Comparison of ENCODE assay signal across 9 cellular contexts in genomic region chr19:41646589-41647204, GRCh38. TPM values are rescaled to one million over a fixed set of nuclear protein-coding genes. Genes with fewer than 3 reads are reported as not detected.
A peak's percentile ranks its signal among the peaks of the same experiment; 100 is the strongest.
DNase-seq lines count a peak whose midpoint lies in the region; ATAC-seq, FAIRE-seq and TF ChIP-seq lines count a peak whose summit lies in the region.
"Had no signal": no experiment of that assay in that cellular context is flagged by ENCODE, and none has a peak within 500 bp of the region (broad histone marks: within the 10 kb centered on the region; RNA-seq: fewer than 3 reads in every experiment).

No MANE protein-coding gene starts in this region.

- POLR2A ChIA-PET in OCI-LY7 (lab: Charles Lee): interaction anchor here (0.7 kb wide), 1 partner anchor 12 kb away, joined by 3 read pairs; no protein-coding TSS in a partner anchor
- POLR2A ChIA-PET in GM12878 (lab: Charles Lee): no interaction called here

- no peak for TF ChIP-seq RAD21 in GM12878 (IDR thresholded peaks at IDR 0.05; ENCODE audit: insufficient read depth, low read depth, low read length)

- no peak overlapping the region for H3K4me3 ChIP-seq in OCI-LY7 (ENCODE audit: low read depth, low read length, poor library complexity, severe bottlenecking)
- no peak overlapping the region for H3K4me3 ChIP-seq in GM12878

- no peak overlapping the region for H3K27ac ChIP-seq in OCI-LY7 (ENCODE audit: low read depth, low read length, poor library complexity, severe bottlenecking)
- H3K27ac ChIP-seq in GM12878 (ENCODE audit: control insufficient read depth, insufficient read depth): no peak overlapping the region

- H3K9me3 ChIP-seq in OCI-LY7 (ENCODE audit: low read length) (no peaks in the 10 kb centered on the region), GM12878 (replicated peaks; ENCODE audit: control insufficient read depth, insufficient read depth, low read length) (no peaks in the 10 kb centered on the region)

- no TSS peak for BruUV-seq in OCI-LY7 (replicated peaks; lab: Mats Ljungman, UMichigan)
- no TSS peak for BruUV-seq in GM12878 (replicated peaks; lab: Mats Ljungman, UMichigan)

- TF ChIP-seq CTCF in OCI-LY7 (conservative IDR thresholded peaks at IDR 0.05; ENCODE audit: low read length) (peak; percentile 82), GM12878 (IDR thresholded peaks at IDR 0.05 in 2 of 3, conservative IDR thresholded peaks at IDR 0.05 in 1 of 3; ENCODE audit: control insufficient read depth in 2 of 3, extremely low read depth in 1 of 3, insufficient read depth in 1 of 3, low read depth in 3 of 3, low read length in 3 of 3) (peak; percentile 27 to 59 (median 54))

- no peaks in the 10 kb centered on the region; a peak in 1 of 4 replicates for H3K27me3 ChIP-seq in GM12878 (replicated peaks in 1 of 2; ENCODE audit: control insufficient read depth in 2 of 2, insufficient read depth in 2 of 2, low read length in 1 of 2)

- 48% methylated on average over 14 of the region's 14 CpGs for WGBS in GM12878 (ENCODE audit: insufficient coverage, insufficient replicate concordance, low lambda C conversion rate, missing lambda C conversion rate)

- no peaks in the 10 kb centered on the region for H3K9me2 ChIP-seq in OCI-LY7 (ENCODE audit: insufficient read depth, low read length)

- RAD21 ChIA-PET in GM12878 (lab: Charles Lee; ENCODE audit: unreplicated experiment): interaction anchor here (1.2 kb wide), 1 partner anchor 10 kb away, joined by 8 read pairs; no protein-coding TSS in a partner anchor

- H3K79me2 ChIP-seq in OCI-LY7 (ENCODE audit: insufficient read depth, low read depth, low read length): no peaks in the 10 kb centered on the region
- H3K79me2 ChIP-seq in GM12878 (ENCODE audit: control insufficient read depth, insufficient read depth, low read length): no peaks in the 10 kb centered on the region

- no peak overlapping the region for H3K9ac ChIP-seq in GM12878 (ENCODE audit: control insufficient read depth, insufficient read depth, low read length)

- no peak overlapping the region for H3K4me3 Mint-ChIP-seq in activated T-helper 2 cell treated with anti-CD3 and anti-CD28 coated beads, Interferon-gamma antibody, Interleukin-2, Interleukin-4, amounts not matched to agents 10 μg/mL and 5 μg/mL and 100 μg/mL, durations not matched to agents 14 hours and 24 hours and 36 hours (ENCODE audit: low read depth)
- H3K4me3 Mint-ChIP-seq: dendritic cell treated with granulocyte-macrophage colony-stimulating factor and Interleukin-4, amounts not matched to agents 40 ng/mL and 50 ng/mL, for 4 days had no signal

- H3K4me2 ChIP-seq in OCI-LY7 (ENCODE audit: low read length): no peak overlapping the region
- no peak overlapping the region for H3K4me2 ChIP-seq in GM12878 (ENCODE audit: control insufficient read depth, insufficient read depth)

- FAIRE-seq in GM12878 (lab: Jason Lieb, UNC): no peak
- FAIRE-seq in H54 (lab: Jason Lieb, UNC): no peak

- no peaks in the 10 kb centered on the region for H3K36me3 Mint-ChIP-seq in activated T-helper 2 cell treated with anti-CD3 and anti-CD28 coated beads, Interferon-gamma antibody, Interleukin-2, Interleukin-4, amounts not matched to agents 10 μg/mL and 5 μg/mL and 100 μg/mL, durations not matched to agents 14 hours and 24 hours and 36 hours (ENCODE audit: low read depth)

- H3K4me1 ChIP-seq in OCI-LY7 (ENCODE audit: insufficient read depth, low read length, poor library complexity, severe bottlenecking): no peaks in the 10 kb centered on the region
- H3K4me1 ChIP-seq in GM12878 (ENCODE audit: control insufficient read depth, insufficient read depth, low read length): no peaks in the 10 kb centered on the region

- intact Hi-C loops in OCI-LY7 (cut with micrococcal nuclease; ENCODE audit: unreplicated experiment): no loop called here
- intact Hi-C loops in GM12878 (cut with micrococcal nuclease; ENCODE audit: unreplicated experiment): no loop called here
- intact Hi-C loops in activated T-helper 2 cell treated with anti-CD3 and anti-CD28 coated beads, Interferon-gamma antibody, Interleukin-2, Interleukin-4, amounts not matched to agents 10 μg/mL and 5 μg/mL and 100 μg/mL, durations not matched to agents 14 hours and 24 hours and 36 hours (cut with micrococcal nuclease): no loop called here

- TF ChIP-seq EP300 in GM12878 (IDR thresholded peaks at IDR 0.05; ENCODE audit: borderline replicate concordance in 1 of 2, control insufficient read depth in 1 of 2, low read depth in 2 of 2, low read length in 2 of 2): no peak

- H3K27me3 Mint-ChIP-seq in activated T-helper 2 cell treated with anti-CD3 and anti-CD28 coated beads, Interferon-gamma antibody, Interleukin-2, Interleukin-4, amounts not matched to agents 10 μg/mL and 5 μg/mL and 100 μg/mL, durations not matched to agents 14 hours and 24 hours and 36 hours (ENCODE audit: low read depth): peaks cover 15% of the 10 kb centered on the region

- in situ Hi-C loops in GM12878 (cut with MboI): no loop called here

- ATAC-seq in GM12878 (no peak), GM18498 (IDR thresholded peaks at IDR 0.05; ENCODE audit: unreplicated experiment) (no peak)

- DNase-seq in GF-D8 (lab: John Stamatoyannopoulos, UW): peak; percentile 6
- peak; percentile 33 for DNase-seq in OCI-LY7 (ENCODE audit: low spot score)
- DNase-seq in GM12878 (ENCODE audit: low read depth, low spot score): no peak
- DNase-seq in stimulated activated CD4-positive, alpha-beta T cell treated with anti-CD3 and anti-CD28 coated beads, Interleukin-12 subunit alpha, Interleukin-12 subunit beta, amount 100 ng/mL, for 24 hours (ENCODE audit: low read depth in 2 of 2): peak; percentile 25 to 53
- DNase-seq in NCI-H1092 treated with DMSO at 0.1 percent for 48 hours (lab: John Stamatoyannopoulos, UW): no peak
- DNase-seq in H54 (ENCODE audit: insufficient read length, low spot score): no peak
- no peak for DNase-seq in activated T-helper 2 cell treated with anti-CD3 and anti-CD28 coated beads, Interferon-gamma antibody, Interleukin-2, Interleukin-4, amounts not matched to agents 10 μg/mL and 5 μg/mL and 100 μg/mL, durations not matched to agents 14 hours and 24 hours and 36 hours (ENCODE audit: low spot score)

- TF ChIP-seq POLR2A in GM12878 (IDR thresholded peaks at IDR 0.05; ENCODE audit: low read depth, low read length) (no peak), H54 (IDR thresholded peaks at IDR 0.05; ENCODE audit: low read depth, low read length) (no peak)

- H2AFZ ChIP-seq in OCI-LY7 (ENCODE audit: low read length) (no peak overlapping the region), GM12878 (ENCODE audit: control insufficient read depth, low read depth, low read length) (no peak overlapping the region)

- SMC1A ChIA-PET in GM12878 (lab: Charles Lee; ENCODE audit: uncharacterized antibody, unreplicated experiment): interaction anchor here (0.6 kb wide), 1 partner anchor 104 kb away, joined by 3 read pairs; no protein-coding TSS in a partner anchor

- H3K27ac Mint-ChIP-seq in activated T-helper 2 cell treated with anti-CD3 and anti-CD28 coated beads, Interferon-gamma antibody, Interleukin-2, Interleukin-4, amounts not matched to agents 10 μg/mL and 5 μg/mL and 100 μg/mL, durations not matched to agents 14 hours and 24 hours and 36 hours: no peak overlapping the region
- H3K27ac Mint-ChIP-seq: dendritic cell treated with granulocyte-macrophage colony-stimulating factor and Interleukin-4, amounts not matched to agents 40 ng/mL and 50 ng/mL, for 4 days had no signal

- no peaks in the 10 kb centered on the region for H3K9me3 Mint-ChIP-seq in activated T-helper 2 cell treated with anti-CD3 and anti-CD28 coated beads, Interferon-gamma antibody, Interleukin-2, Interleukin-4, amounts not matched to agents 10 μg/mL and 5 μg/mL and 100 μg/mL, durations not matched to agents 14 hours and 24 hours and 36 hours
- H3K9me3 Mint-ChIP-seq: dendritic cell treated with granulocyte-macrophage colony-stimulating factor and Interleukin-4, amounts not matched to agents 40 ng/mL and 50 ng/mL, for 4 days had no signal

- CTCF ChIA-PET in OCI-LY7 (lab: Charles Lee; ENCODE audit: unreplicated experiment): no interaction called here
- CTCF ChIA-PET in GM12878 (lab: Yijun Ruan, JAX): interaction anchor here (0.7 to 2.9 kb wide), 13 partner anchors 9 to 147 kb away, joined by 3 to 18 read pairs (median 5); no protein-coding TSS in a partner anchor

- H3K36me3 ChIP-seq in OCI-LY7 (ENCODE audit: insufficient read depth, low read length) (no peaks in the 10 kb centered on the region), GM12878 (ENCODE audit: control insufficient read depth in 2 of 2, insufficient read depth in 2 of 2, low read length in 1 of 2) (no peaks in the 10 kb centered on the region)

- no peaks in the 10 kb centered on the region for H3K4me1 Mint-ChIP-seq in activated T-helper 2 cell treated with anti-CD3 and anti-CD28 coated beads, Interferon-gamma antibody, Interleukin-2, Interleukin-4, amounts not matched to agents 10 μg/mL and 5 μg/mL and 100 μg/mL, durations not matched to agents 14 hours and 24 hours and 36 hours (ENCODE audit: low read depth)

- no peaks in the 10 kb centered on the region for H4K20me1 ChIP-seq in OCI-LY7 (ENCODE audit: insufficient read depth, low read length)
- no peaks in the 10 kb centered on the region for H4K20me1 ChIP-seq in GM12878 (ENCODE audit: control insufficient read depth, insufficient read depth)

RNA-seq across cellular contexts. Expression of gene CEACAM4, which starts 19.8 kb away (rescaled TPM):
- not detected in 2 replicates for total RNA-seq in OCI-LY7 (2014; rRNA removed; shearing (Covaris generic))
- total RNA-seq in OCI-LY7 (2022) (not detected in 2 replicates), GM12878 (2014; rRNA removed) (not detected in 2 replicates), GM12878 (2014; rRNA removed; fragmentation: Illumina TruSeq; extraction: Trizol) (not detected in 2 replicates), GM12878 (2021) (not detected in 2 replicates)
- not detected in 2 replicates for total RNA-seq in GM12878 (2013; cell fraction: nucleolus; rRNA removed)
- not detected for polyA plus RNA-seq in GM12878 (2011; ENCODE audit: low read depth)
- polyA plus RNA-seq in GM12878 (2011; rRNA removed) (not detected in 2 replicates), GM12878 (2014; fragmentation: Illumina TruSeq; extraction: Trizol) (not detected in 2 replicates), GM12878 (2014; fragmentation: Nextera tagmentation; extraction: Ambion mirVana) (not detected), GM12878 (2014; rRNA removed) (not detected in 2 replicates), GM12878 (2016; fragmentation: Nextera tagmentation; extraction: Ambion mirVana) (not detected)
- polyA plus RNA-seq in GM12878 (2011; cell fraction: cytosol; rRNA removed): not detected in 2 replicates
- polyA plus RNA-seq in GM12878 (2011; cell fraction: nucleus; rRNA removed): not detected in 2 replicates
- polyA plus RNA-seq in GM12878 (2012): not detected in 2 replicates
- polyA minus RNA-seq in GM12878 (2011; rRNA and poly(A)+ RNA removed): 0.82 TPM in 1 of 2 replicates, not detected in the other
- not detected in 2 replicates for polyA minus RNA-seq in GM12878 (2011; cell fraction: cytosol; rRNA and poly(A)+ RNA removed)
- not detected in 2 replicates for polyA minus RNA-seq in GM12878 (2011; cell fraction: nucleus; rRNA and poly(A)+ RNA removed)
- total RNA-seq in activated T-helper 2 cell treated with anti-CD3 and anti-CD28 coated beads, Interferon-gamma antibody, Interleukin-2, Interleukin-4, amounts not matched to agents 10 μg/mL and 5 μg/mL and 100 μg/mL, durations not matched to agents 14 hours and 24 hours and 36 hours: not detected in 2 replicates

RNA-seq across cellular contexts. Expression of gene CEACAM7, which starts 41.4 kb away (rescaled TPM):
- total RNA-seq in OCI-LY7 (2014; rRNA removed; shearing (Covaris generic)): not detected in 2 replicates
- total RNA-seq in OCI-LY7 (2022): not detected in 2 replicates
- not detected in 2 replicates for total RNA-seq in GM12878 (2013; cell fraction: nucleolus; rRNA removed)
- total RNA-seq in GM12878 (2014; rRNA removed): not detected in 2 replicates
- total RNA-seq in GM12878 (2014; rRNA removed; fragmentation: Illumina TruSeq; extraction: Trizol): not detected in 2 replicates
- not detected in 2 replicates for total RNA-seq in GM12878 (2021)
- polyA plus RNA-seq in GM12878 (2011; ENCODE audit: low read depth): not detected
- not detected in 2 replicates for polyA plus RNA-seq in GM12878 (2011; rRNA removed)
- not detected in 2 replicates for polyA plus RNA-seq in GM12878 (2011; cell fraction: cytosol; rRNA removed)
- polyA plus RNA-seq in GM12878 (2011; cell fraction: nucleus; rRNA removed): not detected in 2 replicates
- not detected in 2 replicates for polyA plus RNA-seq in GM12878 (2012)
- not detected in 2 replicates for polyA plus RNA-seq in GM12878 (2014; fragmentation: Illumina TruSeq; extraction: Trizol)
- polyA plus RNA-seq in GM12878 (2014; fragmentation: Nextera tagmentation; extraction: Ambion mirVana): not detected
- polyA plus RNA-seq in GM12878 (2014; rRNA removed): not detected in 2 replicates
- not detected for polyA plus RNA-seq in GM12878 (2016; fragmentation: Nextera tagmentation; extraction: Ambion mirVana)
- polyA minus RNA-seq in GM12878 (2011; rRNA and poly(A)+ RNA removed): not detected in 2 replicates
- not detected in 2 replicates for polyA minus RNA-seq in GM12878 (2011; cell fraction: cytosol; rRNA and poly(A)+ RNA removed)
- polyA minus RNA-seq in GM12878 (2011; cell fraction: nucleus; rRNA and poly(A)+ RNA removed): not detected in 2 replicates
- total RNA-seq in activated T-helper 2 cell treated with anti-CD3 and anti-CD28 coated beads, Interferon-gamma antibody, Interleukin-2, Interleukin-4, amounts not matched to agents 10 μg/mL and 5 μg/mL and 100 μg/mL, durations not matched to agents 14 hours and 24 hours and 36 hours: not detected in 2 replicates

Comparison
In these comparisons a context has a peak if more than half of its experiments do, and no peak if none do; other contexts are left out.
1. DNase-seq: peak in GF-D8 (single experiment), OCI-LY7 (single experiment) and stimulated activated CD4-positive, alpha-beta T cell treated with anti-CD3 and anti-CD28 coated beads, Interleukin-12 subunit alpha, Interleukin-12 subunit beta, amount 100 ng/mL, for 24 hours (2 of 2); none in GM12878 (single experiment), NCI-H1092 treated with DMSO at 0.1 percent for 48 hours (single experiment), H54 (single experiment) and activated T-helper 2 cell treated with anti-CD3 and anti-CD28 coated beads, Interferon-gamma antibody, Interleukin-2, Interleukin-4, amounts not matched to agents 10 μg/mL and 5 μg/mL and 100 μg/mL, durations not matched to agents 14 hours and 24 hours and 36 hours (single experiment).